In genomic region chr11:43664295-43664694, GRCh38 we compare ENCODE assay signal across 26 cellular contexts. TPM values are rescaled to one million over a fixed set of nuclear protein-coding genes. Genes with fewer than 3 reads are reported as not detected.
DNase-seq lines count a peak whose midpoint lies in the region; ATAC-seq and TF ChIP-seq lines count a peak whose summit lies in the region.
"Had no signal": no experiment of that assay in that cellular context is flagged by ENCODE, and none has a peak within 500 bp of the region (broad histone marks: within the 10 kb centered on the region; RNA-seq: fewer than 3 reads in every experiment).

No MANE protein-coding gene starts in this region.

- no peak for TF ChIP-seq RAD21 in SK-N-SH (IDR thresholded peaks at IDR 0.05; ENCODE audit: low read length)

- H3K36me3 Mint-ChIP-seq in activated CD4-positive, alpha-beta memory T cell treated with anti-CD3 and anti-CD28 coated beads, Interleukin-2, amount 10 ng/mL, durations not matched to agents 7 days and 5 days (ENCODE audit: low read depth), result no peaks in the 10 kb centered on the region
- H3K36me3 Mint-ChIP-seq: CD14-positive monocyte; CD4-positive, alpha-beta memory T cell; CD4-positive, CD25-positive, alpha-beta regulatory T cell had no signal

- H3K79me1 ChIP-seq in mesendoderm (ENCODE audit: low read length), result no peaks in the 10 kb centered on the region

- H3K27ac ChIP-seq in SK-N-SH (ENCODE audit: low read depth in 2 of 2, low read length in 1 of 2) (peak overlapping the region in 1 of 2 experiments; percentile 20; a peak in 1 of 4 replicates), mesendoderm (ENCODE audit: low read depth, low read length) (no peak overlapping the region)
- H3K27ac ChIP-seq: 22Rv1, A549, BLaER1 had no signal

- CTCF ChIA-PET in SK-N-SH (lab: Yijun Ruan, JAX), result no interaction called here
- CTCF ChIA-PET in activated CD4-positive, alpha-beta memory T cell treated with anti-CD3 and anti-CD28 coated beads, Interleukin-2, amount 10 ng/mL, durations not matched to agents 7 days and 5 days (lab: Charles Lee), result no interaction called here

- TF ChIP-seq CTCF in SK-N-SH (IDR thresholded peaks at IDR 0.05) (no peak), BE2C (IDR thresholded peaks at IDR 0.05; ENCODE audit: low read depth, low read length) (no peak)

- H3K4me1 ChIP-seq in SK-N-SH (ENCODE audit: control insufficient read depth in 1 of 2, insufficient read depth in 2 of 2, low read depth in 1 of 2, low read length in 1 of 2) (no peaks in the 10 kb centered on the region; a peak in 1 of 4 replicates), BE2C (peaks cover 7% of the 10 kb centered on the region), mesendoderm (ENCODE audit: control insufficient read depth, low read depth, low read length) (no peaks in the 10 kb centered on the region)
- H3K4me1 ChIP-seq: A549, BLaER1 had no signal

- H3K9me3 ChIP-seq in SK-N-SH (no peaks in the 10 kb centered on the region), BE2C (no peaks in the 10 kb centered on the region)
- H3K9me3 ChIP-seq: A549, BLaER1 had no signal

- H3K4me2 ChIP-seq in SK-N-SH (no peak overlapping the region), mesendoderm (ENCODE audit: low read length) (no peak overlapping the region)
- H3K4me2 ChIP-seq: A549, BLaER1 had no signal

- no peaks in the 10 kb centered on the region for H3K9me3 Mint-ChIP-seq in activated CD4-positive, alpha-beta memory T cell treated with anti-CD3 and anti-CD28 coated beads, Interleukin-2, amount 10 ng/mL, durations not matched to agents 7 days and 5 days
- H3K9me3 Mint-ChIP-seq: CD4-positive, alpha-beta memory T cell; CD8-positive, alpha-beta memory T cell had no signal

- no peak overlapping the region for H3K27ac Mint-ChIP-seq in activated CD4-positive, alpha-beta memory T cell treated with anti-CD3 and anti-CD28 coated beads, Interleukin-2, amount 10 ng/mL, durations not matched to agents 7 days and 5 days
- H3K27ac Mint-ChIP-seq: B cell; CD14-positive monocyte; CD4-positive, alpha-beta memory T cell; CD4-positive, CD25-positive, alpha-beta regulatory T cell; CD8-positive, alpha-beta memory T cell had no signal

- no peaks in the 10 kb centered on the region for H3K9me2 ChIP-seq in SK-N-SH

- H3K23ac ChIP-seq in mesendoderm (ENCODE audit: low read length), result no peak overlapping the region

- TF ChIP-seq EP300 in SK-N-SH (IDR thresholded peaks at IDR 0.05; ENCODE audit: borderline replicate concordance in 1 of 2, low read depth in 1 of 2, low read length in 1 of 2), result 0 out of 4 replicates have a peak, but pooled peaks of 1 of the 2 experiments have one; percentile 14

- no peak overlapping the region for H2BK15ac ChIP-seq in mesendoderm (replicated peaks; ENCODE audit: low read depth)

- no peak overlapping the region for H2AFZ ChIP-seq in SK-N-SH (ENCODE audit: low read depth)

- POLR2A ChIA-PET in SK-N-SH (lab: Yijun Ruan, JAX), result no interaction called here
- POLR2A ChIA-PET in activated CD4-positive, alpha-beta memory T cell treated with anti-CD3 and anti-CD28 coated beads, Interleukin-2, amount 10 ng/mL, durations not matched to agents 7 days and 5 days (lab: Charles Lee), result no interaction called here

- no peak overlapping the region for H3K4ac ChIP-seq in mesendoderm (ENCODE audit: low read depth, low read length)

- no peak overlapping the region for H2BK5ac ChIP-seq in mesendoderm (ENCODE audit: low read length)

- H4K8ac ChIP-seq in mesendoderm (ENCODE audit: low read depth, low read length), result no peak overlapping the region

- no peak for ATAC-seq in SK-N-SH treated with all-trans-retinoic acid at 6 μM for 48 hours
- ATAC-seq: A549, GM12878 had no signal

- no peaks in the 10 kb centered on the region for H3F3A ChIP-seq in SK-N-SH (replicated peaks; ENCODE audit: insufficient read depth)

- WGBS in SK-N-SH (ENCODE audit: low lambda C conversion rate), result 19% methylated on average over 1 of the region's 1 CpG
- no CpG with 5 or more reads among the region's 1 CpG for WGBS in mesendoderm (ENCODE audit: extremely low coverage, insufficient coverage, low lambda C conversion rate)

- H3K27me3 ChIP-seq in SK-N-SH (ENCODE audit: insufficient read depth), result no peaks in the 10 kb centered on the region
- H3K27me3 ChIP-seq in BE2C, result no peaks in the 10 kb centered on the region
- no peaks in the 10 kb centered on the region for H3K27me3 ChIP-seq in mesendoderm (ENCODE audit: insufficient read depth, low read length, poor library complexity)
- H3K27me3 ChIP-seq: BLaER1 had no signal

- no peaks in the 10 kb centered on the region for H3K4me1 Mint-ChIP-seq in activated CD4-positive, alpha-beta memory T cell treated with anti-CD3 and anti-CD28 coated beads, Interleukin-2, amount 10 ng/mL, durations not matched to agents 7 days and 5 days
- H3K4me1 Mint-ChIP-seq: B cell; CD14-positive monocyte; CD4-positive, alpha-beta memory T cell; CD4-positive, CD25-positive, alpha-beta regulatory T cell; CD8-positive, alpha-beta memory T cell had no signal

- no peak overlapping the region for H2BK120ac ChIP-seq in mesendoderm (ENCODE audit: low read depth, low read length)

- H3K36me3 ChIP-seq in SK-N-SH (replicated peaks in 1 of 2; ENCODE audit: control insufficient read depth in 1 of 2, insufficient read depth in 2 of 2, low read length in 1 of 2) (no peaks in the 10 kb centered on the region), BE2C (no peaks in the 10 kb centered on the region), mesendoderm (ENCODE audit: control insufficient read depth, insufficient read depth, low read length) (no peaks in the 10 kb centered on the region)
- H3K36me3 ChIP-seq: BLaER1 had no signal

- H3K4me3 ChIP-seq in SK-N-SH (ENCODE audit: low read depth in 2 of 2, low read length in 1 of 2) (no peak overlapping the region), BE2C (ENCODE audit: low read depth, low read length) (no peak overlapping the region), mesendoderm (ENCODE audit: low read length) (no peak overlapping the region)
- H3K4me3 ChIP-seq: A549, BLaER1, GM12878 had no signal

- no peak overlapping the region for H3K56ac ChIP-seq in mesendoderm (ENCODE audit: low read length)

- no peak overlapping the region for H2AK5ac ChIP-seq in mesendoderm (ENCODE audit: low read length)

- no peak overlapping the region for H3K18ac ChIP-seq in mesendoderm (ENCODE audit: low read length)

- H4K20me1 ChIP-seq in SK-N-SH (ENCODE audit: insufficient read depth), result no peaks in the 10 kb centered on the region
- H4K20me1 ChIP-seq: BLaER1 had no signal

- H4K5ac ChIP-seq in mesendoderm (ENCODE audit: low read length), result no peak overlapping the region

- peak; percentile 47 for DNase-seq in SK-N-SH
- peak; percentile 31 for DNase-seq in BE2C
- peak; percentile 69 for DNase-seq in SK-N-DZ (ENCODE audit: low spot score)
- peak; percentile 20 for DNase-seq in mesendoderm
- no peak for DNase-seq in islet precursor cell
- no peak for DNase-seq in activated CD4-positive, alpha-beta memory T cell treated with anti-CD3 and anti-CD28 coated beads, Interleukin-2, amount 10 ng/mL, durations not matched to agents 7 days and 5 days
- DNase-seq: AML-193; C1 segment of cervical spinal cord; CD4-positive, alpha-beta memory T cell; CD4-positive, CD25-positive, alpha-beta regulatory T cell; CD8-positive, alpha-beta memory T cell; COR-L47; DMS 273 treated with DMSO at 0.1 percent for 48 hours; DMS153; DMS53; DMS79; DND-41; EL; GDM1 had no signal

- H3K27me3 Mint-ChIP-seq in activated CD4-positive, alpha-beta memory T cell treated with anti-CD3 and anti-CD28 coated beads, Interleukin-2, amount 10 ng/mL, durations not matched to agents 7 days and 5 days, result peaks cover 18% of the 10 kb centered on the region

- no peak overlapping the region for H3K4me3 Mint-ChIP-seq in activated CD4-positive, alpha-beta memory T cell treated with anti-CD3 and anti-CD28 coated beads, Interleukin-2, amount 10 ng/mL, durations not matched to agents 7 days and 5 days
- H3K4me3 Mint-ChIP-seq: B cell; CD14-positive monocyte; CD4-positive, alpha-beta memory T cell; CD4-positive, CD25-positive, alpha-beta regulatory T cell; CD8-positive, alpha-beta memory T cell had no signal

- H3K79me2 ChIP-seq in SK-N-SH (ENCODE audit: insufficient read depth) (no peaks in the 10 kb centered on the region), mesendoderm (ENCODE audit: control insufficient read depth, insufficient read depth, low read length) (no peaks in the 10 kb centered on the region)

- no peak overlapping the region for H3K9ac ChIP-seq in SK-N-SH
- no peak overlapping the region for H3K9ac ChIP-seq in mesendoderm (ENCODE audit: low read length)
- H3K9ac ChIP-seq: BLaER1 had no signal

TF ChIP-seq in SK-N-SH, 30 proteins besides CTCF, POLR2A, EP300 and RAD21:
- TF ChIP-seq FOXJ3 (CRISPR knock-in tag; IDR thresholded peaks at IDR 0.05), result no peak
- TF ChIP-seq RCOR1 (IDR thresholded peaks at IDR 0.05; ENCODE audit: low read length), result peak; percentile 37; the same call in 1 of the 2 replicates
- no peak for TF ChIP-seq TAF1 (IDR thresholded peaks at IDR 0.05; ENCODE audit: borderline replicate concordance, low read depth, low read length)
- peak; percentile 61; the same call in 1 of the 2 replicates for TF ChIP-seq GATA2 (CRISPR knock-in tag; IDR thresholded peaks at IDR 0.05)

TF ChIP-seq in SK-N-SH treated with all-trans-retinoic acid at 6 μM for 48 hours, 23 proteins besides CTCF, POLR2A, EP300 and RAD21:
- no peak for TF ChIP-seq ZNF565 (CRISPR knock-in tag; conservative IDR thresholded peaks at IDR 0.05; ENCODE audit: low read depth)
TF ChIP-seq in SK-N-SH treated with all-trans-retinoic acid at 6 μM for 48 hours: peak in this region for 0.

RNA-seq across cellular contexts. Expression of gene HSD17B12, which starts 16.2 kb away (rescaled TPM):
- polyA plus RNA-seq in SK-N-SH (2012; rRNA removed), result 19.7 and 27.3 TPM in 2 replicates
- 25.7 and 30.5 TPM in 2 replicates for polyA plus RNA-seq in SK-N-SH (2012; cell fraction: cytosol; rRNA removed)
- polyA plus RNA-seq in SK-N-SH (2012; cell fraction: nucleus; rRNA removed), result 12.4 and 24.9 TPM in 2 replicates
- polyA plus RNA-seq in BE2C (2012; ENCODE audit: insufficient read depth, insufficient read length, low read depth), result 66.0 TPM
- polyA plus RNA-seq in SK-N-DZ (2014; cell fraction: cytosol; rRNA removed), result 34.6 and 38.7 TPM in 2 replicates
- polyA plus RNA-seq in SK-N-DZ (2014; cell fraction: nucleus; rRNA removed), result 17.1 and 22.4 TPM in 2 replicates
- 112 TPM for polyA plus RNA-seq in mesendoderm (2013, experiment 1 of 2)
- 109 TPM for polyA plus RNA-seq in mesendoderm (2013, experiment 2 of 2)
- 10 to 100 TPM; 35.2 to 40.7 TPM for total RNA-seq in activated CD4-positive, alpha-beta memory T cell treated with anti-CD3 and anti-CD28 coated beads, Interleukin-2, amount 10 ng/mL, durations not matched to agents 7 days and 5 days

Comparison
In these comparisons a context has a peak if more than half of its experiments do, and no peak if none do; other contexts are left out.
1. DNase-seq: peak in SK-N-SH (single experiment), BE2C (single experiment), SK-N-DZ (single experiment) and mesendoderm (single experiment); none in islet precursor cell (single experiment) and activated CD4-positive, alpha-beta memory T cell treated with anti-CD3 and anti-CD28 coated beads, Interleukin-2, amount 10 ng/mL, durations not matched to agents 7 days and 5 days (single experiment).